8 cellular contexts compared by ENCODE assay signal in genomic region chr17:48055531-48056245, GRCh38. TPM values are rescaled to one million over a fixed set of nuclear protein-coding genes. Genes with fewer than 3 reads are reported as not detected.
DNase-seq lines count a peak whose midpoint lies in the region; TF ChIP-seq lines count a peak whose summit lies in the region.

No MANE protein-coding gene starts in this region.

- no peak overlapping the region for H3K4me3 ChIP-seq in prostate gland

- TF ChIP-seq CTCF in prostate gland (IDR thresholded peaks at IDR 0.05), result no peak

- 76% methylated on average over 5 of the region's 5 CpGs for WGBS in prostate gland

- peak; percentile 70 for DNase-seq in activated CD8-positive, alpha-beta memory T cell treated with anti-CD3 and anti-CD28 coated beads for 24 hours
- no peak for DNase-seq in activated CD8-positive, alpha-beta memory T cell treated with anti-CD3 and anti-CD28 coated beads, Interleukin-2, amount 50 U/mL, for 48 hours
- peak; percentile 69 for DNase-seq in activated naive CD8-positive, alpha-beta T cell treated with anti-CD3 and anti-CD28 coated beads for 36 hours
- no peak for DNase-seq in pons (ENCODE audit: low spot score)
- DNase-seq in prostate gland (ENCODE audit: low spot score), result no peak
- DNase-seq in G401 (ENCODE audit: low spot score), result no peak

- peak overlapping the region; percentile 18 to 94 (median 74) for H3K4me3 Mint-ChIP-seq in IgD-negative memory B cell
- peak overlapping the region; percentile 74 for H3K4me3 Mint-ChIP-seq in activated naive CD8-positive, alpha-beta T cell treated with anti-CD3 and anti-CD28 coated beads for 36 hours

- intact Hi-C loops in prostate gland (cut with DNase I), result no loop called here

- H3K4me1 ChIP-seq in prostate gland (replicated peaks), result peaks cover 31% of the 10 kb centered on the region

- no peaks in the 10 kb centered on the region for H3K27me3 Mint-ChIP-seq in IgD-negative memory B cell
- H3K27me3 Mint-ChIP-seq in activated naive CD8-positive, alpha-beta T cell treated with anti-CD3 and anti-CD28 coated beads for 36 hours, result no peaks in the 10 kb centered on the region

- H3K36me3 Mint-ChIP-seq in IgD-negative memory B cell, result peaks cover 1% of the 10 kb centered on the region
- H3K36me3 Mint-ChIP-seq in activated naive CD8-positive, alpha-beta T cell treated with anti-CD3 and anti-CD28 coated beads for 36 hours, result peaks cover 53% of the 10 kb centered on the region

- H3K27me3 ChIP-seq in layer of hippocampus (ENCODE audit: control insufficient read depth, insufficient read depth, low read length) (no peaks in the 10 kb centered on the region), prostate gland (replicated peaks; ENCODE audit: insufficient read depth) (no peaks in the 10 kb centered on the region)

- peaks cover 27 to 44% (median 34%) of the 10 kb centered on the region in 3 donors for H3K4me1 Mint-ChIP-seq in IgD-negative memory B cell
- peaks cover 56% of the 10 kb centered on the region for H3K4me1 Mint-ChIP-seq in activated naive CD8-positive, alpha-beta T cell treated with anti-CD3 and anti-CD28 coated beads for 36 hours

- peaks cover 0 to 35% of the 10 kb centered on the region in 2 donors for H3K36me3 ChIP-seq in prostate gland

- H3K9me3 ChIP-seq in prostate gland, result no peaks in the 10 kb centered on the region

- H3K27ac ChIP-seq in layer of hippocampus (ENCODE audit: low read depth, low read length) (peak overlapping the region; percentile 54), prostate gland (no peak overlapping the region)

- no peaks in the 10 kb centered on the region for H3K9me3 Mint-ChIP-seq in IgD-negative memory B cell
- H3K9me3 Mint-ChIP-seq in activated naive CD8-positive, alpha-beta T cell treated with anti-CD3 and anti-CD28 coated beads for 36 hours, result no peaks in the 10 kb centered on the region

- H3K27ac Mint-ChIP-seq in IgD-negative memory B cell, result peak overlapping the region; percentile 61 to 97 (median 84)
- H3K27ac Mint-ChIP-seq in activated naive CD8-positive, alpha-beta T cell treated with anti-CD3 and anti-CD28 coated beads for 36 hours, result peak overlapping the region; percentile 98

- in situ Hi-C loops in G401 (cut with HindIII; ENCODE audit: low sequenced_read_pairs), result no loop called here

- TF ChIP-seq POLR2A in prostate gland (IDR thresholded peaks at IDR 0.05), result no peak

RNA-seq across cellular contexts. Expression of gene NFE2L1, which starts 7.5 kb away (rescaled TPM):
- 20.5 TPM for polyA plus RNA-seq in IgD-negative memory B cell
- total RNA-seq in activated naive CD8-positive, alpha-beta T cell treated with anti-CD3 and anti-CD28 coated beads for 36 hours, result 10 to 100 TPM; 99.0 to 99.7 TPM
- 100 to 1,000 TPM in 1 of 2 donors, 10 to 100 TPM in 1; 87.8 to 244 TPM for total RNA-seq in prostate gland
- total RNA-seq in G401 (2014; rRNA removed; shearing (Covaris generic)), result 19.5 and 21.3 TPM in 2 replicates

RNA-seq across cellular contexts. Expression of gene COPZ2, which starts 18.1 kb away (rescaled TPM):
- polyA plus RNA-seq in IgD-negative memory B cell, result 1.7 TPM
- 1 to 10 TPM; 6.3 to 7.5 TPM for total RNA-seq in activated naive CD8-positive, alpha-beta T cell treated with anti-CD3 and anti-CD28 coated beads for 36 hours
- 10 to 100 TPM; 18.1 to 18.5 TPM for total RNA-seq in prostate gland
- total RNA-seq in G401 (2014; rRNA removed; shearing (Covaris generic)), result not detected in 2 replicates

RNA-seq across cellular contexts. Expression of gene CBX1, which starts 45.6 kb away (rescaled TPM):
- polyA plus RNA-seq in IgD-negative memory B cell, result 19.8 TPM
- total RNA-seq in activated naive CD8-positive, alpha-beta T cell treated with anti-CD3 and anti-CD28 coated beads for 36 hours, result 10 to 100 TPM; 60.3 to 60.5 TPM
- total RNA-seq in prostate gland, result 10 to 100 TPM; 35.0 to 43.7 TPM
- 54.5 and 65.0 TPM in 2 replicates for total RNA-seq in G401 (2014; rRNA removed; shearing (Covaris generic))

RNA-seq across cellular contexts. Expression of gene SNX11, which starts 51.9 kb away (rescaled TPM):
- polyA plus RNA-seq in IgD-negative memory B cell, result 33.3 TPM
- 10 to 100 TPM; 32.0 to 33.1 TPM for total RNA-seq in activated naive CD8-positive, alpha-beta T cell treated with anti-CD3 and anti-CD28 coated beads for 36 hours
- 10 to 100 TPM; 15.2 to 16.0 TPM for total RNA-seq in prostate gland
- 22.5 and 25.2 TPM in 2 replicates for total RNA-seq in G401 (2014; rRNA removed; shearing (Covaris generic))

Comparison
In these comparisons a context has a peak if more than half of its experiments do, and no peak if none do; other contexts are left out.
1. DNase-seq: peak in activated CD8-positive, alpha-beta memory T cell treated with anti-CD3 and anti-CD28 coated beads for 24 hours (single experiment) and activated naive CD8-positive, alpha-beta T cell treated with anti-CD3 and anti-CD28 coated beads for 36 hours (single experiment); none in activated CD8-positive, alpha-beta memory T cell treated with anti-CD3 and anti-CD28 coated beads, Interleukin-2, amount 50 U/mL, for 48 hours (single experiment), pons (single experiment), prostate gland (single experiment) and G401 (single experiment).